8 cellular contexts compared by ENCODE assay signal in genomic region chr17:3602499-3602898, GRCh38. TPM values are rescaled to one million over a fixed set of nuclear protein-coding genes. Genes with fewer than 3 reads are reported as not detected.
DNase-seq lines count a peak whose midpoint lies in the region; ATAC-seq and TF ChIP-seq lines count a peak whose summit lies in the region.

No MANE protein-coding gene starts in this region.

- H3K27ac ChIP-seq in heart left ventricle: no peak overlapping the region
- H3K27ac ChIP-seq in right atrium auricular region: no peak overlapping the region

- 59 to 76% (median 69%) methylated on average over 16 of the region's 16 CpGs for WGBS in heart left ventricle, 4 donors

- H3K36me3 ChIP-seq in heart left ventricle (peaks cover 0 to 45% (median 20%) of the 10 kb centered on the region in 9 donors), right atrium auricular region (peaks cover 12% of the 10 kb centered on the region)

- H3K4me3 ChIP-seq in heart left ventricle (no peak overlapping the region), right atrium auricular region (no peak overlapping the region)

- no peak for DNase-seq in heart left ventricle
- DNase-seq in right atrium auricular region (ENCODE audit: low spot score): no peak
- DNase-seq in RKO (ENCODE audit: low spot score): peak; percentile 14
- DNase-seq in fibroblast of peridontal ligament (ENCODE audit: extremely low read depth): peak; percentile 8
- DNase-seq in stimulated activated CD8-positive, alpha-beta memory T cell treated with anti-CD3 and anti-CD28 coated beads, Interleukin-4, amount 100 ng/mL, for 48 hours: peak; percentile 42
- DNase-seq in middle frontal gyrus (ENCODE audit: extremely low spot score, low spot score): no peak

- TF ChIP-seq CTCF in heart left ventricle (IDR thresholded peaks at IDR 0.05): peak; percentile 32 to 58 (median 46)
- peak in 1 of 2 donors; percentile 62 for TF ChIP-seq CTCF in right atrium auricular region (IDR thresholded peaks at IDR 0.05)

- no peak for TF ChIP-seq POLR2A in heart left ventricle (IDR thresholded peaks at IDR 0.05)

- ATAC-seq in heart left ventricle (peak in 2 of 4 donors; percentile 27 to 33), GM19463 (IDR thresholded peaks at IDR 0.05; ENCODE audit: unreplicated experiment) (no peak), GM18498 (IDR thresholded peaks at IDR 0.05; ENCODE audit: unreplicated experiment) (no peak)

- no peaks in the 10 kb centered on the region for H3K9me3 ChIP-seq in heart left ventricle
- no peaks in the 10 kb centered on the region for H3K9me3 ChIP-seq in right atrium auricular region

- H3K4me1 ChIP-seq in heart left ventricle (no peaks in the 10 kb centered on the region), right atrium auricular region (no peaks in the 10 kb centered on the region)

- intact Hi-C loops in heart left ventricle (cut with DNase I): no loop called here

- H3K27me3 ChIP-seq in heart left ventricle: no peaks in the 10 kb centered on the region
- H3K27me3 ChIP-seq in right atrium auricular region: no peaks in the 10 kb centered on the region

RNA-seq across cellular contexts. Expression of gene TRPV1, which starts 6.7 kb away (rescaled TPM):
- 1 to 10 TPM; 2.0 to 4.5 (median 3.3) TPM for total RNA-seq in heart left ventricle
- 1 to 10 TPM; 1.9 to 4.9 TPM for polyA plus RNA-seq in heart left ventricle
- 1 to 10 TPM; 1.8 to 3.2 TPM for total RNA-seq in right atrium auricular region

RNA-seq across cellular contexts. Expression of gene SHPK, which starts 33.6 kb away (rescaled TPM):
- total RNA-seq in heart left ventricle: 1 to 10 TPM; 2.5 to 7.3 (median 3.6) TPM
- polyA plus RNA-seq in heart left ventricle: 1 to 10 TPM; 2.9 to 3.7 TPM
- 1 to 10 TPM; 3.3 to 4.2 TPM for total RNA-seq in right atrium auricular region

RNA-seq across cellular contexts. Expression of gene CTNS, which starts 34.1 kb away (rescaled TPM):
- total RNA-seq in heart left ventricle (10 to 100 TPM in 3 of 9 donors, 1 to 10 TPM in 6; 6.2 to 19.0 (median 8.7) TPM), right atrium auricular region (10 to 100 TPM; 17.6 to 19.1 TPM)
- polyA plus RNA-seq in heart left ventricle: 10 to 100 TPM in 1 of 2 donors, 1 to 10 TPM in 1; 6.8 to 10.9 TPM

RNA-seq across cellular contexts. Expression of gene TRPV3, which starts 44.9 kb away (rescaled TPM):
- total RNA-seq in heart left ventricle: 1 to 10 TPM in 4 of 9 donors, under 1 TPM in 4, not detected in 1; 0.25 to 1.7 (median 0.97) TPM
- under 1 TPM; 0.32 to 0.65 TPM for polyA plus RNA-seq in heart left ventricle
- 1 to 10 TPM in 1 of 2 donors, under 1 TPM in 1; 0.51 to 2.8 TPM for total RNA-seq in right atrium auricular region

Comparison
In these comparisons a context has a peak if more than half of its experiments do, and no peak if none do; other contexts are left out.
1. DNase-seq: peak in RKO (single experiment), fibroblast of peridontal ligament (single experiment) and stimulated activated CD8-positive, alpha-beta memory T cell treated with anti-CD3 and anti-CD28 coated beads, Interleukin-4, amount 100 ng/mL, for 48 hours (single experiment); none in heart left ventricle (0 of 5), right atrium auricular region (single experiment) and middle frontal gyrus (single experiment).